10 cellular contexts compared by ENCODE assay signal in the genomic region with DNA sequence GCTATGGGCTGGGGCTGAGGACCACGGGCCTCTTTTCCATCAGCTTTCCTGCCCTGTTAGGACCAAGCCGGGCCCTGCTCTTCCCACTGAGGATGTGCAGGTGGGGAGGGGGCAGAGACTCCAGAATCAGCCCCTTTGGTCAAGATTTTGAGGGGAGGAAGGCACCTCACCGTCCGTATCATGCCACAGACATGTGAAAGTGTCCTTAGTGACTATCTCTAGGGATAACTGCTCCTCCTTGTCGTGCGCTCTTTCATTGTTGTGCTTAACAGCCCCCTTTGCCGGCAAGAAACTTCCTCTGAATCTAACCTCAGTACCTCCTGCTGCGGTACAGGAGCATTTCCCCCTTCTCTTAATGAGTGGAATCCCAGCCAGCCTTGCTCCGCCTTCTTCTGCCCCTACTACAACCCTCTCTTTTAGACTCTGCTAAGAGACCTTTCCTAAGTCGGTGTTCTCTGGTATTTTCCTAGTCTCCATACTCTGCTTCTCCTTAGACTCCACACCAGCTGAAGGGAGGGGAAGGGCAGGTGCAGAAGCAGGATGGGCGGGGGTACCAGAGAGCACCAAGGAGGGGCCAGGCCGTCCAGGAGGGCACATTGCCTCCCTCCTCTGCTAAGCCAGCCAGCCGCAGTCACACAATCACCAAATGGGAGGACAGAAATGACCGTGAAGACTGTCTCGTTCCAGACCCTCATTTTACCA. TPM values are rescaled to one million over a fixed set of nuclear protein-coding genes. Genes with fewer than 3 reads are reported as not detected.
DNase-seq lines count a peak whose midpoint lies in the region; ATAC-seq and TF ChIP-seq lines count a peak whose summit lies in the region.
"Had no signal": no experiment of that assay in that cellular context is flagged by ENCODE, and none has a peak within 500 bp of the region (broad histone marks: within the 10 kb centered on the region; RNA-seq: fewer than 3 reads in every experiment).

No MANE protein-coding gene starts in this region.

- intact Hi-C loops in stomach (cut with DNase I; ENCODE audit: low total_unique reads): no loop called here

- peak overlapping the region; percentile 50 to 60 (median 52) for H3K4me3 ChIP-seq in stomach

- H3K4me1 Mint-ChIP-seq in activated naive CD4-positive, alpha-beta T cell treated with anti-CD3 and anti-CD28 coated beads, Interleukin-2, amount 10 ng/mL, durations not matched to agents 7 days and 5 days: peaks cover 11% of the 10 kb centered on the region

- no peaks in the 10 kb centered on the region for H3K9me3 ChIP-seq in stomach

- peaks cover 7 to 95% (median 38%) of the 10 kb centered on the region in 3 donors for H3K27me3 ChIP-seq in stomach

- H3K4me3 Mint-ChIP-seq in activated naive CD4-positive, alpha-beta T cell treated with anti-CD3 and anti-CD28 coated beads, Interleukin-2, amount 10 ng/mL, durations not matched to agents 7 days and 5 days: peak overlapping the region; percentile 52

- H3K27ac ChIP-seq in angular gyrus (ENCODE audit: low read depth, low read length) (peak overlapping the region; percentile 96), stomach (peak overlapping the region in 1 of 5 donors; percentile 58)

- no peaks in the 10 kb centered on the region for H3K9me3 Mint-ChIP-seq in activated naive CD4-positive, alpha-beta T cell treated with anti-CD3 and anti-CD28 coated beads, Interleukin-2, amount 10 ng/mL, durations not matched to agents 7 days and 5 days
- no peaks in the 10 kb centered on the region for H3K9me3 Mint-ChIP-seq in activated naive CD4-positive, alpha-beta T cell treated with anti-CD3 and anti-CD28 coated beads, Interleukin-2, amount 50 U/mL, for 72 hours

- CTCF ChIA-PET in activated naive CD4-positive, alpha-beta T cell treated with anti-CD3 and anti-CD28 coated beads, Interleukin-2, amount 10 ng/mL, durations not matched to agents 7 days and 5 days (lab: Charles Lee): no interaction called here

- no peak for TF ChIP-seq EP300 in stomach (IDR thresholded peaks at IDR 0.05)

- no peak for TF ChIP-seq CTCF in stomach (IDR thresholded peaks at IDR 0.05)

- no peak for TF ChIP-seq POLR2A in stomach (IDR thresholded peaks at IDR 0.05)

- no peak overlapping the region for H3K27ac Mint-ChIP-seq in activated naive CD4-positive, alpha-beta T cell treated with anti-CD3 and anti-CD28 coated beads, Interleukin-2, amount 10 ng/mL, durations not matched to agents 7 days and 5 days
- H3K27ac Mint-ChIP-seq in activated naive CD4-positive, alpha-beta T cell treated with anti-CD3 and anti-CD28 coated beads, Interleukin-2, amount 50 U/mL, for 72 hours: no peak overlapping the region

- H3K4me1 ChIP-seq in stomach: peaks cover 17 to 29% (median 24%) of the 10 kb centered on the region in 4 donors

- H3K36me3 Mint-ChIP-seq in activated naive CD4-positive, alpha-beta T cell treated with anti-CD3 and anti-CD28 coated beads, Interleukin-2, amount 10 ng/mL, durations not matched to agents 7 days and 5 days: no peaks in the 10 kb centered on the region
- no peaks in the 10 kb centered on the region for H3K36me3 Mint-ChIP-seq in activated naive CD4-positive, alpha-beta T cell treated with anti-CD3 and anti-CD28 coated beads, Interleukin-2, amount 50 U/mL, for 72 hours

- no peak for DNase-seq in activated naive CD4-positive, alpha-beta T cell treated with anti-CD3 and anti-CD28 coated beads, Interleukin-2, amount 10 ng/mL, durations not matched to agents 7 days and 5 days
- no peak for DNase-seq in activated naive CD4-positive, alpha-beta T cell treated with anti-CD3 and anti-CD28 coated beads, Interleukin-2, amount 50 U/mL, for 72 hours (ENCODE audit: low spot score in 2 of 2)
- DNase-seq in medulla oblongata (ENCODE audit: extremely low spot score) (peak; percentile 18), stomach (no peak), GM19240 (ENCODE audit: insufficient read length, low spot score) (no peak)
- DNase-seq: NCI-H748 treated with DMSO at 0.1 percent for 48 hours had no signal

- 14 to 37% (median 33%) methylated on average over 14 to 15 of the region's 15 CpGs for whole genome bisulfite sequencing in stomach, 5 donors

- H3K36me3 ChIP-seq in stomach: no peaks in the 10 kb centered on the region

- no peak for ATAC-seq in activated naive CD4-positive, alpha-beta T cell treated with anti-CD3 and anti-CD28 coated beads, Interleukin-2, amount 50 U/mL, for 72 hours
- ATAC-seq in GM18511 (IDR thresholded peaks at IDR 0.05; ENCODE audit: unreplicated experiment) (no peak), HG03139 (IDR thresholded peaks at IDR 0.05; ENCODE audit: unreplicated experiment) (no peak)

- peaks cover 90% of the 10 kb centered on the region for H3K27me3 Mint-ChIP-seq in activated naive CD4-positive, alpha-beta T cell treated with anti-CD3 and anti-CD28 coated beads, Interleukin-2, amount 10 ng/mL, durations not matched to agents 7 days and 5 days

RNA-seq across cellular contexts. Expression of a gene that starts 1.4 kb away (rescaled TPM):
- under 1 TPM; 0.09 to 0.23 TPM for total RNA-seq in activated naive CD4-positive, alpha-beta T cell treated with anti-CD3 and anti-CD28 coated beads, Interleukin-2, amount 50 U/mL, for 72 hours
- total RNA-seq in stomach: 10 to 100 TPM in 3 of 5 donors, not detected in 2; 21.0 to 34.4 (median 25.8) TPM
- polyA plus RNA-seq in stomach: 10 to 100 TPM in 2 of 3 donors, 1 to 10 TPM in 1; 5.3 to 16.3 (median 12.6) TPM
- total RNA-seq: pulmonary artery endothelial cell had no signal
